Comparison of ENCODE assay signal across 1 cellular context in genomic region chr22:29269731-29270474, GRCh38.
A peak's percentile ranks its signal among the peaks of the same experiment; 100 is the strongest.
TF ChIP-seq lines count a peak whose summit lies in the region.

No MANE protein-coding gene starts in this region.

TF ChIP-seq in GM12878, 131 proteins besides CTCF, POLR2A, EP300 and RAD21:
- 0 out of 2 replicates have a peak, but pooled peaks have one; percentile 2 for TF ChIP-seq WRNIP1 (IDR thresholded peaks at IDR 0.05; ENCODE audit: borderline replicate concordance, low read depth, low read length)
- TF ChIP-seq SP1 (IDR thresholded peaks at IDR 0.05; ENCODE audit: low read depth, low read length): no peak
- 0 out of 2 replicates have a peak, but pooled peaks have one; percentile 7 for TF ChIP-seq IKZF1 (conservative IDR thresholded peaks at IDR 0.05)
- TF ChIP-seq RUNX3 (IDR thresholded peaks at IDR 0.05; ENCODE audit: low read length): peak; percentile 43
